In genomic region chr7:22332481-22332880, GRCh38 we compare ENCODE assay signal across 12 cellular contexts. TPM values are rescaled to one million over a fixed set of nuclear protein-coding genes. Genes with fewer than 3 reads are reported as not detected.
A peak's percentile ranks its signal among the peaks of the same experiment; 100 is the strongest.
DNase-seq lines count a peak whose midpoint lies in the region; ATAC-seq, FAIRE-seq and TF ChIP-seq lines count a peak whose summit lies in the region.
"Had no signal": no experiment of that assay in that cellular context is flagged by ENCODE, and none has a peak within 500 bp of the region (broad histone marks: within the 10 kb centered on the region; RNA-seq: fewer than 3 reads in every experiment).

No MANE protein-coding gene starts in this region.

- no peaks in the 10 kb centered on the region for H3K9me3 ChIP-seq in SK-N-SH
- H3K9me3 ChIP-seq in ovary, result no peaks in the 10 kb centered on the region
- H3K9me3 ChIP-seq in uterus, result no peaks in the 10 kb centered on the region

- TF ChIP-seq POLR2A in GM12892 (IDR thresholded peaks at IDR 0.05; ENCODE audit: low read depth, low read length), result no peak
- no peak for TF ChIP-seq POLR2A in ovary (IDR thresholded peaks at IDR 0.05)
- no peak for TF ChIP-seq POLR2A in uterus (IDR thresholded peaks at IDR 0.05)

- no peaks in the 10 kb centered on the region for H3K9me2 ChIP-seq in SK-N-SH

- CTCF ChIA-PET in SK-N-SH (lab: Yijun Ruan, JAX), result no interaction called here

- no peak overlapping the region for H3K4me2 ChIP-seq in SK-N-SH

- peak overlapping the region in 1 of 2 experiments; percentile 12; a peak in 1 of 4 replicates for H3K27ac ChIP-seq in SK-N-SH (ENCODE audit: low read depth in 2 of 2, low read length in 1 of 2)
- H3K27ac ChIP-seq in ovary, result no peak overlapping the region
- no peak overlapping the region for H3K27ac ChIP-seq in uterus
- H3K27ac ChIP-seq: HL-60 had no signal

- DNase-seq in A172 (ENCODE audit: low spot score) (peak; percentile 35), GM12892 (ENCODE audit: insufficient read length) (no peak), SK-N-SH (no peak), kidney tubule cell (ENCODE audit: low spot score) (peak; percentile 73), ovary (no peak), uterus (no peak), HUDEP-2 (lab: John Stamatoyannopoulos, UW; ENCODE audit: unreplicated experiment in 76 of 76) (no peak)
- DNase-seq: activated CD4-positive, alpha-beta T cell treated with anti-CD3 and anti-CD28 coated beads for 48 hours; activated T-cell treated with anti-CD3 and anti-CD28 coated beads, Interleukin-2, amount 50 U/mL, for 1 hour had no signal

- no peaks in the 10 kb centered on the region for H3K27me3 ChIP-seq in SK-N-SH (ENCODE audit: insufficient read depth)
- no peaks in the 10 kb centered on the region for H3K27me3 ChIP-seq in ovary
- no peaks in the 10 kb centered on the region for H3K27me3 ChIP-seq in uterus

- no peak for TF ChIP-seq EP300 in SK-N-SH (IDR thresholded peaks at IDR 0.05; ENCODE audit: borderline replicate concordance in 1 of 2, low read depth in 1 of 2, low read length in 1 of 2)
- TF ChIP-seq EP300 in ovary (IDR thresholded peaks at IDR 0.05), result no peak

- H3K4me3 ChIP-seq in SK-N-SH (ENCODE audit: low read depth in 2 of 2, low read length in 1 of 2), result no peak overlapping the region
- H3K4me3 ChIP-seq in ovary, result no peak overlapping the region
- no peak overlapping the region for H3K4me3 ChIP-seq in uterus

- H3K36me3 ChIP-seq in SK-N-SH (replicated peaks in 1 of 2; ENCODE audit: control insufficient read depth in 1 of 2, insufficient read depth in 2 of 2, low read length in 1 of 2) (no peaks in the 10 kb centered on the region), ovary (no peaks in the 10 kb centered on the region), uterus (no peaks in the 10 kb centered on the region)

- H3F3A ChIP-seq in SK-N-SH (replicated peaks; ENCODE audit: insufficient read depth), result no peaks in the 10 kb centered on the region

- peak; percentile 61 for FAIRE-seq in GM12892 (lab: Jason Lieb, UNC)
- FAIRE-seq: RCC 7860 had no signal

- 38% methylated on average over 3 of the region's 3 CpGs for WGBS in SK-N-SH (ENCODE audit: low lambda C conversion rate)
- WGBS in ovary, 3 donors, result 58 to 66% (median 64%) methylated on average over 3 of the region's 3 CpGs

- no peak for TF ChIP-seq RAD21 in SK-N-SH (IDR thresholded peaks at IDR 0.05; ENCODE audit: low read length)

- no peak for ATAC-seq in GM19351 (IDR thresholded peaks at IDR 0.05; ENCODE audit: unreplicated experiment)

- intact Hi-C loops in ovary (cut with DNase I) (no loop called here), uterus (cut with DNase I; ENCODE audit: low total_unique reads) (no loop called here)

- POLR2A ChIA-PET in SK-N-SH (lab: Yijun Ruan, JAX), result no interaction called here

- H4K20me1 ChIP-seq in SK-N-SH (ENCODE audit: insufficient read depth), result no peaks in the 10 kb centered on the region

- no peak overlapping the region for H2AFZ ChIP-seq in SK-N-SH (ENCODE audit: low read depth)

- no peaks in the 10 kb centered on the region for H3K79me2 ChIP-seq in SK-N-SH (ENCODE audit: insufficient read depth)

- peaks cover 0 to 16% of the 10 kb centered on the region in 2 experiments; a peak in 2 of 4 replicates for H3K4me1 ChIP-seq in SK-N-SH (ENCODE audit: control insufficient read depth in 1 of 2, insufficient read depth in 2 of 2, low read depth in 1 of 2, low read length in 1 of 2)
- no peaks in the 10 kb centered on the region for H3K4me1 ChIP-seq in ovary (ENCODE audit: insufficient read depth)
- H3K4me1 ChIP-seq in uterus, result no peaks in the 10 kb centered on the region

- TF ChIP-seq CTCF in SK-N-SH (IDR thresholded peaks at IDR 0.05) (no peak), ovary (IDR thresholded peaks at IDR 0.05) (no peak), uterus (IDR thresholded peaks at IDR 0.05) (no peak)

- H3K9ac ChIP-seq in SK-N-SH, result no peak overlapping the region

TF ChIP-seq in SK-N-SH, 30 proteins besides CTCF, POLR2A, EP300 and RAD21:
- TF ChIP-seq POLR2AphosphoS5 (IDR thresholded peaks at IDR 0.05; ENCODE audit: low read depth, low read length), result no peak
- peak; percentile 62; the same call in 1 of the 2 replicates for TF ChIP-seq REST (IDR thresholded peaks at IDR 0.05; ENCODE audit: low read depth, low read length)
- peak; percentile 11; the same call in 1 of the 2 replicates for TF ChIP-seq PBX3 (IDR thresholded peaks at IDR 0.05)
- TF ChIP-seq FOXJ3 (CRISPR knock-in tag; IDR thresholded peaks at IDR 0.05), result no peak
- TF ChIP-seq TCF12 (IDR thresholded peaks at IDR 0.05), result peak; percentile 11; the same call in 1 of the 2 replicates

RNA-seq across cellular contexts. Expression of gene RAPGEF5, which starts 24.5 kb away (rescaled TPM):
- total RNA-seq in A172 (2014; rRNA removed; shearing (Covaris generic)), result 3.2 and 11.5 TPM in 2 replicates
- polyA plus RNA-seq in GM12892 (2012; ENCODE audit: missing spikeins), result 2.7 TPM
- polyA plus RNA-seq in SK-N-SH (2012; rRNA removed) (1.2 and 1.8 TPM in 2 replicates), ovary (10 to 100 TPM in 1 of 2 donors, 1 to 10 TPM in 1; 7.8 to 20.1 TPM)
- 1.6 and 1.7 TPM in 2 replicates for polyA plus RNA-seq in SK-N-SH (2012; cell fraction: cytosol; rRNA removed)
- polyA plus RNA-seq in SK-N-SH (2012; cell fraction: nucleus; rRNA removed), result 2.2 and 3.3 TPM in 2 replicates
- total RNA-seq in ovary (10 to 100 TPM in 5 of 7 donors, 1 to 10 TPM in 2; 6.4 to 22.5 (median 10.4) TPM), uterus (100 to 1,000 TPM in 1 of 4 donors, 10 to 100 TPM in 3; 44.7 to 124 (median 55.1) TPM)

Comparison
In these comparisons a context has a peak if more than half of its experiments do, and no peak if none do; other contexts are left out.
1. DNase-seq: peak in A172 (single experiment) and kidney tubule cell (single experiment); none in GM12892 (single experiment), SK-N-SH (single experiment), ovary (0 of 5), uterus (0 of 2) and HUDEP-2 (0 of 76).